In the genomic region with DNA sequence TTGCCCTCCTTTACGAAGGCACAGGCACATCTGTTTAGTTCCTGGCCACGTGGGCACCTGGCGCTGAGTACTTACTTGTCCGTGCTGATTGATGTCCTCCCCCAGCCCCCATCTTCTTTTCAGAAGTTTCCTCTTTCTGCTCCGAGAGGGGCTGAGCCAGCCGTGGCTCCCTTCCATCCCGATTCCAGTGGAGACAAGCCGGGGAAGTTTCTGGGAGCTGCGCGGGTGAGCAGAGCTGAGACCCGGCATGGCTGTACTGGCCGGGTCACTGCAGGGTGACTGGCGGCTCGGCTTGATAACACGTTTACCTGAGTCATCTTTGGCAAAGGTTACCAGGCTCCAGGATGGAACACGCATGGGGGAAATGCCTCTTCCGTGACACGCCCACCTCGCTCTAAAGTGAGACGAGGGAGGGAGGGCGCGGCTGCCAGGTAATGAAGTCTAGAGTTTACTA, we compare ENCODE assay signal across 15 cellular contexts. TPM values are rescaled to one million over a fixed set of nuclear protein-coding genes. Genes with fewer than 3 reads are reported as not detected.
DNase-seq lines count a peak whose midpoint lies in the region; ATAC-seq and TF ChIP-seq lines count a peak whose summit lies in the region.
"Had no signal": no experiment of that assay in that cellular context is flagged by ENCODE, and none has a peak within 500 bp of the region (broad histone marks: within the 10 kb centered on the region; RNA-seq: fewer than 3 reads in every experiment).

No MANE protein-coding gene starts in this region.

- POLR2A ChIA-PET in PC-3 (lab: Charles Lee; ENCODE audit: unreplicated experiment), result no interaction called here

- BruUV-seq in PC-3 (replicated peaks; lab: Mats Ljungman, UMichigan), result no TSS peak

- peak overlapping the region; percentile 82 for H3K4me2 ChIP-seq in PC-3 (ENCODE audit: low read length)

- H3K9ac ChIP-seq in PC-3 (ENCODE audit: low read length), result peak overlapping the region; percentile 81

- TF ChIP-seq CTCF in PC-3 (conservative IDR thresholded peaks at IDR 0.05; ENCODE audit: low read depth, low read length) (no peak), omental fat pad (IDR thresholded peaks at IDR 0.05) (no peak), right atrium auricular region (IDR thresholded peaks at IDR 0.05) (no peak)

- peak overlapping the region; percentile 59 for H3K4me3 ChIP-seq in PC-3 (ENCODE audit: low read length)
- no peak overlapping the region for H3K4me3 ChIP-seq in right atrium auricular region
- H3K4me3 ChIP-seq: upper lobe of left lung had no signal

- peaks cover 11% of the 10 kb centered on the region for H3K79me2 ChIP-seq in PC-3 (ENCODE audit: low read length)

- H3F3A ChIP-seq in PC-3 (ENCODE audit: low read length, unreplicated experiment), result no peaks in the 10 kb centered on the region

- H3K27me3 ChIP-seq in PC-3 (ENCODE audit: low read length), result no peaks in the 10 kb centered on the region
- no peaks in the 10 kb centered on the region for H3K27me3 ChIP-seq in right atrium auricular region
- H3K27me3 ChIP-seq: brain microvascular endothelial cell, upper lobe of left lung had no signal

- in situ Hi-C loops in Caki2 (cut with HindIII; ENCODE audit: low pct_unique_long_range_greater_than_20kb, low sequenced_read_pairs), result no loop called here

- intact Hi-C loops in PC-3 (cut with micrococcal nuclease), result no loop called here

- H3K27ac ChIP-seq in PC-3 (ENCODE audit: low read length) (peak overlapping the region; percentile 87), right atrium auricular region (no peak overlapping the region)
- H3K27ac ChIP-seq: brain microvascular endothelial cell, upper lobe of left lung, VCaP had no signal

- CTCF ChIA-PET in PC-3 (lab: Charles Lee), result no interaction called here

- H3K36me3 ChIP-seq in PC-3 (ENCODE audit: low read depth, low read length), result no peaks in the 10 kb centered on the region; the same call in 1 of the 2 replicates
- H3K36me3 ChIP-seq in right atrium auricular region, result no peaks in the 10 kb centered on the region
- H3K36me3 ChIP-seq: brain microvascular endothelial cell, upper lobe of left lung had no signal

- H3K4me1 ChIP-seq in PC-3 (ENCODE audit: insufficient read depth, low read length) (peaks cover 17% of the 10 kb centered on the region), right atrium auricular region (no peaks in the 10 kb centered on the region)

- no peaks in the 10 kb centered on the region for H4K20me1 ChIP-seq in PC-3 (ENCODE audit: low read length)

- H3K9me2 ChIP-seq in PC-3 (replicated peaks; ENCODE audit: low read length), result no peaks in the 10 kb centered on the region

- DNase-seq in Caki2 (ENCODE audit: low read depth) (peak; percentile 87), PC-3 (peak; percentile 94), omental fat pad (ENCODE audit: low spot score) (no peak), right atrium auricular region (ENCODE audit: low spot score) (no peak), SHP77 (lab: John Stamatoyannopoulos, UW) (no peak), UCSD-AML1 (lab: John Stamatoyannopoulos, UW; ENCODE audit: unreplicated experiment) (no peak), amniotic stem cell (lab: John Stamatoyannopoulos, UW) (no peak)
- DNase-seq: ACHN; brain microvascular endothelial cell; effector memory CD4-positive, alpha-beta T cell; MV-4-11; NCI-H345 had no signal

- H3K9me3 ChIP-seq in PC-3 (ENCODE audit: low read length) (no peaks in the 10 kb centered on the region), right atrium auricular region (no peaks in the 10 kb centered on the region)
- H3K9me3 ChIP-seq: upper lobe of left lung had no signal

- peak overlapping the region; percentile 61 for H2AFZ ChIP-seq in PC-3 (ENCODE audit: low read length)

- ATAC-seq in PC-3, result peak; percentile 98
- peak; percentile 95 for ATAC-seq in esophagus mucosa
- ATAC-seq in omental fat pad (ENCODE audit: low FRiP score), result peak; percentile 87

RNA-seq across cellular contexts. Expression of a gene that starts 45.4 kb away (rescaled TPM):
- 228 and 323 TPM in 2 replicates for total RNA-seq in Caki2 (2014; rRNA removed; shearing (Covaris generic); ENCODE audit: low replicate concordance)
- total RNA-seq in PC-3 (2014; rRNA removed) (40.6 and 56.3 TPM in 2 replicates), esophagus mucosa (98.6 TPM), omental fat pad (100 to 1,000 TPM in 3 of 4 donors, 10 to 100 TPM in 1; 80.9 to 127 (median 103) TPM), right atrium auricular region (10 to 100 TPM; 85.3 to 88.5 TPM)

Comparison
In these comparisons a context has a peak if more than half of its experiments do, and no peak if none do; other contexts are left out.
1. DNase-seq: peak in Caki2 (single experiment) and PC-3 (single experiment); none in omental fat pad (single experiment), right atrium auricular region (single experiment), SHP77 (0 of 2), UCSD-AML1 (single experiment) and amniotic stem cell (single experiment).
2. Peak in every context shown above with its lines, with median percentiles within 50 percentile points of each other: ATAC-seq.